ENCODE assay signal across 10 cellular contexts in genomic region chr14:100587763-100588411, GRCh38. TPM values are rescaled to one million over a fixed set of nuclear protein-coding genes. Genes with fewer than 3 reads are reported as not detected.
DNase-seq lines count a peak whose midpoint lies in the region; ATAC-seq and TF ChIP-seq lines count a peak whose summit lies in the region.
"Had no signal": no experiment of that assay in that cellular context is flagged by ENCODE, and none has a peak within 500 bp of the region (broad histone marks: within the 10 kb centered on the region; RNA-seq: fewer than 3 reads in every experiment).

No MANE protein-coding gene starts in this region.

- peak; percentile 68 for ATAC-seq in DND-41 (ENCODE audit: insufficient read depth, low read depth)
- no peak for ATAC-seq in GM19467 (IDR thresholded peaks at IDR 0.05; ENCODE audit: unreplicated experiment)
- no peak for ATAC-seq in HG02973 (IDR thresholded peaks at IDR 0.05; ENCODE audit: unreplicated experiment)

- H3K4me3 Mint-ChIP-seq in neural progenitor cell, result peak overlapping the region; percentile 83

- peak overlapping the region in 1 of 2 experiments; percentile 29; a peak in 2 of 4 replicates for H3K4me3 ChIP-seq in DND-41 (ENCODE audit: low read depth in 1 of 2, low read length in 2 of 2)
- H3K4me3 ChIP-seq in dorsolateral prefrontal cortex, result peak overlapping the region in 30 of 59 donors; percentile 4 to 73 (median 31)
- H3K4me3 ChIP-seq in neural progenitor cell, result peak overlapping the region; percentile 36

- no peaks in the 10 kb centered on the region for H3K27me3 ChIP-seq in DND-41 (ENCODE audit: insufficient read depth, low read length, poor library complexity)
- peaks cover 0 to 38% (median 7%) of the 10 kb centered on the region in 45 donors for H3K27me3 ChIP-seq in dorsolateral prefrontal cortex
- peaks cover 36% of the 10 kb centered on the region for H3K27me3 ChIP-seq in neural progenitor cell

- H3K27me3 Mint-ChIP-seq in neural progenitor cell (ENCODE audit: insufficient read depth, low read depth), result peaks cover 34% of the 10 kb centered on the region

- H3K9ac ChIP-seq in DND-41 (ENCODE audit: low read depth, low read length), result peak overlapping the region; percentile 37
- H3K9ac ChIP-seq in neural progenitor cell, result no peak overlapping the region

- H4K20me1 ChIP-seq in DND-41 (ENCODE audit: insufficient read depth, low read length) (no peaks in the 10 kb centered on the region), neural progenitor cell (ENCODE audit: low read depth) (no peaks in the 10 kb centered on the region)

- H3K9me3 ChIP-seq in DND-41 (ENCODE audit: insufficient read depth, low read length, severe bottlenecking) (no peaks in the 10 kb centered on the region), neural progenitor cell (ENCODE audit: low read depth) (no peaks in the 10 kb centered on the region)
- H3K9me3 ChIP-seq: stomach had no signal

- H3K36me3 Mint-ChIP-seq in neural progenitor cell, result no peaks in the 10 kb centered on the region

- H2AFZ ChIP-seq in DND-41 (ENCODE audit: low read depth, low read length) (no peak overlapping the region; the same call in 1 of the 2 replicates), neural progenitor cell (replicated peaks) (no peak overlapping the region)

- H3K27ac ChIP-seq in DND-41 (ENCODE audit: low read length), result peak overlapping the region; percentile 68
- H3K27ac ChIP-seq in dorsolateral prefrontal cortex, result peak overlapping the region in 7 of 59 donors; percentile 8 to 84 (median 40)
- no peak overlapping the region for H3K27ac ChIP-seq in neural progenitor cell
- H3K27ac ChIP-seq: stomach had no signal

- peaks cover 12% of the 10 kb centered on the region for H3F3A ChIP-seq in neural progenitor cell (ENCODE audit: low read depth)

- H3K36me3 ChIP-seq in DND-41 (ENCODE audit: insufficient read depth, low read length) (no peaks in the 10 kb centered on the region), neural progenitor cell (no peaks in the 10 kb centered on the region)
- H3K36me3 ChIP-seq: stomach had no signal

- H3K79me2 ChIP-seq in DND-41 (ENCODE audit: insufficient read depth, low read length) (no peaks in the 10 kb centered on the region), neural progenitor cell (ENCODE audit: low read depth) (no peaks in the 10 kb centered on the region)

- H3K9me3 Mint-ChIP-seq in neural progenitor cell, result no peaks in the 10 kb centered on the region

- H3K4me2 ChIP-seq in DND-41 (ENCODE audit: insufficient read depth, low read length) (peak overlapping the region; percentile 43), neural progenitor cell (peak overlapping the region; percentile 66)

- no peak for TF ChIP-seq CTCF in DND-41 (IDR thresholded peaks at IDR 0.05; ENCODE audit: borderline replicate concordance, extremely low read depth, low read length, poor library complexity, severe bottlenecking)
- TF ChIP-seq CTCF in dorsolateral prefrontal cortex (IDR thresholded peaks at IDR 0.05 in 54 of 56, conservative IDR thresholded peaks at IDR 0.05 in 2 of 56; ENCODE audit: low read depth in 1 of 56, partially characterized antibody in 56 of 56), result no peak
- TF ChIP-seq CTCF in neural progenitor cell (IDR thresholded peaks at IDR 0.05), result no peak

- H3K4me1 ChIP-seq in DND-41 (ENCODE audit: insufficient read depth, low read length) (peaks cover 34% of the 10 kb centered on the region), neural progenitor cell (peaks cover 11% of the 10 kb centered on the region)

- intact Hi-C loops in dorsolateral prefrontal cortex (cut with DNase I), result no loop called here

- peak; percentile 55 for DNase-seq in DND-41
- DNase-seq in NCI-H2171 (lab: John Stamatoyannopoulos, UW), result peak; percentile 84
- DNase-seq in dorsolateral prefrontal cortex, result peak in 5 of 10 donors; percentile 1 to 38 (median 23)
- no peak for DNase-seq in neural progenitor cell (ENCODE audit: low spot score)
- DNase-seq in glomerular visceral epithelial cell (ENCODE audit: extremely low spot score), result no peak
- DNase-seq in GM19240 (ENCODE audit: insufficient read length, low spot score), result no peak
- DNase-seq: NCI-H526 treated with DMSO at 0.1 percent for 48 hours, stomach had no signal

- H3K4me1 Mint-ChIP-seq in neural progenitor cell, result peaks cover 10% of the 10 kb centered on the region

- H3K27ac Mint-ChIP-seq in neural progenitor cell, result no peak overlapping the region

RNA-seq across cellular contexts. Expression of gene BEGAIN, which starts 0.7 kb away (rescaled TPM):
- 10 to 100 TPM; 12.3 to 70.3 (median 39.4) TPM for total RNA-seq in dorsolateral prefrontal cortex
- total RNA-seq in neural progenitor cell (ENCODE audit: low replicate concordance), result 4.0 and 13.4 TPM in 2 replicates

Comparison
In these comparisons a context has a peak if more than half of its experiments do, and no peak if none do; other contexts are left out.
1. DNase-seq: peak in DND-41 (single experiment) and NCI-H2171 (single experiment); none in neural progenitor cell (single experiment), glomerular visceral epithelial cell (single experiment) and GM19240 (single experiment).